ENCODE assay signal across 25 cellular contexts in the genomic region with DNA sequence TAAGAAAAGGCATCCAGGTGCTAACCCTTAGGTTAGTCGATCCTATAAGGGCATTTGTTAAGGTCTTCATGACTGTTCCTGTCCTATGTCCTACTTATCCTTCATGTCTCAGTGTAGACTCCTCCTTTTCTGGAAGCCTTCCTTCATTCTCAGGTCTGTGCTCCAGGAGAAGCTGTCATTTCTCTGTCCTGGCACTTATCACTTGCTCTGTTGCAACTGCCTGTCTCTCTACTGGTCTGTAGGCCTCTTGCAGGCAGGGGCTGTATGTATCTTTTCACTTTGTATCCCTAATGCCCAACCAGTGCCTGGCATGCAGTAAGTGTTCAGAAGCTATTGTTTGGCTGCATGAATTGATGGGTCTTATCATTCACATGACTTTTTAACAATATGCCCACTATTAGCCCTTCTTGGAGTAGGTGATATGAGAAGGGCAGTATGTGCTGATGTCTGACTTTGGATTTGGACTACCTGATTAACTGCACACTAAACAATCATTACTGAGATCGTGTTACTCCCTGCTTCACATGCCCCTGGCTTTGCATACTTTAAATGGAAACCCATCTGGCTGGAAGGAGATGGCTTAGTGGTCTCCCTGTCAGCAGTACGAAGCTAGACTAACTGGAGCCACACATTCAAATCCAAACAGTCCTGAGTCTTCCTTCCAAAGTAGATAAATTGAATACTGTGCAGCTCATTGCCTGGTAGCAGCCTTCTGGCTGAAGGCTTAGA.
A peak's percentile ranks its signal among the peaks of the same experiment; 100 is the strongest.
DNase-seq lines count a peak whose midpoint lies in the region; ATAC-seq and TF ChIP-seq lines count a peak whose summit lies in the region.
"Had no signal": no experiment of that assay in that cellular context is flagged by ENCODE, and none has a peak within 500 bp of the region (broad histone marks: within the 10 kb centered on the region; RNA-seq: fewer than 3 reads in every experiment).

No MANE protein-coding gene starts in this region.

- H3K27me3 ChIP-seq in dorsolateral prefrontal cortex (no peaks in the 10 kb centered on the region), lower lobe of right lung (ENCODE audit: low read depth) (no peaks in the 10 kb centered on the region), sigmoid colon (no peaks in the 10 kb centered on the region)
- H3K27me3 ChIP-seq: pancreas, testis, vagina had no signal

- intact Hi-C loops in Right ventricle myocardium inferior (cut with DNase I), result no loop called here
- intact Hi-C loops in cardiac septum (cut with DNase I), result no loop called here
- intact Hi-C loops in dorsolateral prefrontal cortex (cut with DNase I), result no loop called here
- intact Hi-C loops in lower lobe of right lung (cut with DNase I), result no loop called here
- intact Hi-C loops in sigmoid colon (cut with DNase I), result no loop called here

- H3K4me1 ChIP-seq in lower lobe of right lung (peaks cover 50% of the 10 kb centered on the region), sigmoid colon (peaks cover 0 to 31% (median 6%) of the 10 kb centered on the region in 4 donors)
- H3K4me1 ChIP-seq: pancreas had no signal

- TF ChIP-seq POLR2A in sigmoid colon (IDR thresholded peaks at IDR 0.05), result no peak

- H3K9me3 ChIP-seq in lower lobe of right lung (no peaks in the 10 kb centered on the region), sigmoid colon (no peaks in the 10 kb centered on the region)
- H3K9me3 ChIP-seq: A549, pancreas, testis, vagina had no signal

- H3K27ac ChIP-seq in dorsolateral prefrontal cortex (peak overlapping the region in 34 of 59 donors; percentile 2 to 70 (median 27)), lower lobe of right lung (peak overlapping the region; percentile 67), sigmoid colon (no peak overlapping the region)
- H3K27ac ChIP-seq: A549, HL-60, KMS-11, pancreas, RWPE1, testis, vagina, VCaP had no signal

- TF ChIP-seq CTCF in dorsolateral prefrontal cortex (IDR thresholded peaks at IDR 0.05 in 54 of 56, conservative IDR thresholded peaks at IDR 0.05 in 2 of 56; ENCODE audit: low read depth in 1 of 56, partially characterized antibody in 56 of 56) (no peak), lower lobe of right lung (IDR thresholded peaks at IDR 0.05) (no peak), GM13977 (IDR thresholded peaks at IDR 0.05; ENCODE audit: extremely low read depth, insufficient read depth, missing control alignments) (no peak), sigmoid colon (IDR thresholded peaks at IDR 0.05) (no peak)

- WGBS in sigmoid colon, 2 donors, result 83 to 86% methylated on average over 3 of the region's 3 CpGs

- H3K36me3 ChIP-seq in lower lobe of right lung (peaks cover 54% of the 10 kb centered on the region), sigmoid colon (peaks cover 0 to 58% (median 8%) of the 10 kb centered on the region in 4 donors)

- H3K4me3 ChIP-seq in dorsolateral prefrontal cortex (no peak overlapping the region), lower lobe of right lung (no peak overlapping the region), sigmoid colon (no peak overlapping the region)
- H3K4me3 ChIP-seq: A549, pancreas, testis, vagina had no signal

- peak; percentile 69 for ATAC-seq in Right ventricle myocardium inferior
- ATAC-seq in lower lobe of right lung, result no peak
- ATAC-seq: pancreas; stimulated activated naive B cell treated with anti-CD40 and anti-IgM and Interleukin-4, amounts not matched to agents 10 μg/mL and 1 μg/mL and 100 μg/mL, for 72 hours had no signal

- in situ Hi-C loops in GM13977 (cut with MboI; ENCODE audit: low pct_unique_long_range_greater_than_20kb, low sequenced_read_pairs, unreplicated experiment), result no loop called here

- no peak for DNase-seq in Right ventricle myocardium inferior (ENCODE audit: missing footprints)
- DNase-seq in cardiac septum (ENCODE audit: low spot score), result no peak
- no peak for DNase-seq in dorsolateral prefrontal cortex
- no peak for DNase-seq in lower lobe of right lung
- no peak for DNase-seq in GM13977 (ENCODE audit: low spot score)
- no peak for DNase-seq in NCI-H146 (lab: John Stamatoyannopoulos, UW)
- no peak for DNase-seq in activated naive CD4-positive, alpha-beta T cell (lab: John Stamatoyannopoulos, UW)
- DNase-seq in sigmoid colon, result no peak
- DNase-seq: activated CD4-positive, alpha-beta T cell treated with anti-CD3 and anti-CD28 coated beads, Interleukin-2, amount 10 ng/mL, durations not matched to agents 24 days and 14 days; activated gamma-delta T cell treated with Interleukin-2 at 50 U/mL for 16 hours; activated T-cell treated with anti-CD3 and anti-CD28 coated beads, Interleukin-2, amount 50 U/mL, for 24 hours; CD4-positive, alpha-beta memory T cell; GOT3; NCI-H1417 treated with DMSO at 0.1 percent for 48 hours; NCI-H2081 treated with DMSO at 0.1 percent for 48 hours; pancreas; stimulated activated CD4-positive, alpha-beta T cell treated with anti-CD3 and anti-CD28 coated beads, Interleukin-4, amount 100 ng/mL, for 4 hours; stimulated activated naive B cell treated with anti-CD40 and anti-IgM and Interleukin-4, amounts not matched to agents 10 μg/mL and 1 μg/mL and 100 μg/mL, for 72 hours; testis had no signal

- TF ChIP-seq EP300 in sigmoid colon (IDR thresholded peaks at IDR 0.05), result no peak

Comparison
In these comparisons a context has a peak if more than half of its experiments do, and no peak if none do; other contexts are left out.
1. H3K27ac ChIP-seq: peak in dorsolateral prefrontal cortex (34 of 59) and lower lobe of right lung (single experiment); none in sigmoid colon (0 of 4).